In the genomic region with DNA sequence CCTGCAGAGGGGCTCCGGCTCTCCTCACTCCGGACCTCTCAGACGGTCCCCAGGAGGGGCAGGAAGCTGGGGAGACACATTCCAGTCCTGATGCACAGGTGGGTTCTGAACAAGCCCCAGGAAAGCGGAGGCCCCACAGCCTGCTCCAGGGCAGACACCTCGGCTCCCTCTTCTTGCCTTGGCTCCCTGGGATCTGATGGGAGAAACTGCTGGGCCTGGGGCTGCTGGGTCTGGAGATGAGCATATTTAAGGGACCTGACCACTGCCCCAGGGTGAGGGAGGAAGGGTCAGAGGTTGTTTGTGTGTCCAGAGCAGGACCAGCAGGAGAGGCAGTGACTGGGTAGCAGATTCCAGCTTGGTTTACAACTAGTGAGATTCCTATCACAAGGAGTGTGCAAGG, we compare ENCODE assay signal across 11 cellular contexts. TPM values are rescaled to one million over a fixed set of nuclear protein-coding genes. Genes with fewer than 3 reads are reported as not detected.
DNase-seq lines count a peak whose midpoint lies in the region; ATAC-seq, FAIRE-seq and TF ChIP-seq lines count a peak whose summit lies in the region.
"Had no signal": no experiment of that assay in that cellular context is flagged by ENCODE, and none has a peak within 500 bp of the region (broad histone marks: within the 10 kb centered on the region; RNA-seq: fewer than 3 reads in every experiment).

No MANE protein-coding gene starts in this region.

- intact Hi-C loops in upper lobe of right lung (cut with DNase I), result no loop called here

- no peak overlapping the region for H3K9ac ChIP-seq in astrocyte (ENCODE audit: low read length)

- no peak for DNase-seq in activated naive CD4-positive, alpha-beta T cell treated with anti-CD3 and anti-CD28 coated beads, Interleukin-2, amount 10 ng/mL, durations not matched to agents 7 days and 5 days
- DNase-seq in activated naive CD4-positive, alpha-beta T cell treated with anti-CD3 and anti-CD28 coated beads, Interleukin-2, amount 50 U/mL, for 72 hours (ENCODE audit: low spot score in 2 of 2), result no peak
- no peak for DNase-seq in astrocyte (ENCODE audit: low read depth)
- no peak for DNase-seq in memory B cell (ENCODE audit: low spot score in 2 of 2)
- no peak for DNase-seq in upper lobe of right lung
- no peak for DNase-seq in Ammon's horn (ENCODE audit: low spot score)
- DNase-seq in NK-92 (lab: John Stamatoyannopoulos, UW; ENCODE audit: unreplicated experiment), result no peak
- DNase-seq: NCI-H2227 treated with DMSO at 0.1 percent for 48 hours, sigmoid colon had no signal

- H3K9me3 ChIP-seq in astrocyte (ENCODE audit: insufficient read depth, low read depth, low read length), result no peaks in the 10 kb centered on the region
- no peaks in the 10 kb centered on the region for H3K9me3 ChIP-seq in upper lobe of right lung
- H3K9me3 ChIP-seq: sigmoid colon had no signal

- TF ChIP-seq CTCF in astrocyte (IDR thresholded peaks at IDR 0.05; ENCODE audit: insufficient read depth, low read depth, low read length) (no peak), upper lobe of right lung (IDR thresholded peaks at IDR 0.05) (no peak)

- FAIRE-seq in astrocyte (lab: Jason Lieb, UNC), result no peak

- ATAC-seq in activated naive CD4-positive, alpha-beta T cell treated with anti-CD3 and anti-CD28 coated beads, Interleukin-2, amount 50 U/mL, for 72 hours, result no peak
- ATAC-seq in memory B cell (ENCODE audit: low read depth) (no peak), upper lobe of right lung (no peak), GM18502 (IDR thresholded peaks at IDR 0.05; ENCODE audit: poor library complexity, unreplicated experiment) (no peak)

- no peak overlapping the region for H3K4me2 ChIP-seq in astrocyte (ENCODE audit: low read length)

- H3K36me3 ChIP-seq in astrocyte (ENCODE audit: insufficient read depth, low read length), result no peaks in the 10 kb centered on the region
- no peaks in the 10 kb centered on the region for H3K36me3 ChIP-seq in upper lobe of right lung
- H3K36me3 ChIP-seq: sigmoid colon had no signal

- no peaks in the 10 kb centered on the region for H3K79me2 ChIP-seq in astrocyte (ENCODE audit: insufficient read depth, low read length)

- H3K4me3 ChIP-seq in astrocyte (ENCODE audit: insufficient read depth, low read depth, low read length) (no peak overlapping the region), upper lobe of right lung (peak overlapping the region; percentile 71)

- H3K27ac Mint-ChIP-seq in activated naive CD4-positive, alpha-beta T cell treated with anti-CD3 and anti-CD28 coated beads, Interleukin-2, amount 10 ng/mL, durations not matched to agents 7 days and 5 days, result no peak overlapping the region
- H3K27ac Mint-ChIP-seq in activated naive CD4-positive, alpha-beta T cell treated with anti-CD3 and anti-CD28 coated beads, Interleukin-2, amount 50 U/mL, for 72 hours, result peak overlapping the region in 1 of 2 donors; percentile 59
- H3K27ac Mint-ChIP-seq in astrocyte (ENCODE audit: unreplicated experiment) (no peak overlapping the region), memory B cell (no peak overlapping the region)

- CTCF ChIA-PET in activated naive CD4-positive, alpha-beta T cell treated with anti-CD3 and anti-CD28 coated beads, Interleukin-2, amount 10 ng/mL, durations not matched to agents 7 days and 5 days (lab: Charles Lee), result interaction anchor here (1.5 to 3.8 kb wide), 5 partner anchors 13 to 93 kb away, joined by 3 to 14 read pairs (median 6); a partner anchor contains a TSS

- no peaks in the 10 kb centered on the region for H3K9me3 Mint-ChIP-seq in activated naive CD4-positive, alpha-beta T cell treated with anti-CD3 and anti-CD28 coated beads, Interleukin-2, amount 10 ng/mL, durations not matched to agents 7 days and 5 days
- H3K9me3 Mint-ChIP-seq in activated naive CD4-positive, alpha-beta T cell treated with anti-CD3 and anti-CD28 coated beads, Interleukin-2, amount 50 U/mL, for 72 hours, result no peaks in the 10 kb centered on the region
- no peaks in the 10 kb centered on the region for H3K9me3 Mint-ChIP-seq in astrocyte (ENCODE audit: unreplicated experiment)
- no peaks in the 10 kb centered on the region for H3K9me3 Mint-ChIP-seq in memory B cell

- H3K27me3 Mint-ChIP-seq in activated naive CD4-positive, alpha-beta T cell treated with anti-CD3 and anti-CD28 coated beads, Interleukin-2, amount 10 ng/mL, durations not matched to agents 7 days and 5 days, result peaks cover 15% of the 10 kb centered on the region
- H3K27me3 Mint-ChIP-seq in astrocyte (ENCODE audit: low read depth, unreplicated experiment) (no peaks in the 10 kb centered on the region), memory B cell (no peaks in the 10 kb centered on the region)

- H3K27ac ChIP-seq in astrocyte (ENCODE audit: low read depth, low read length) (no peak overlapping the region), upper lobe of right lung (no peak overlapping the region)
- H3K27ac ChIP-seq: SK-N-MC had no signal

- no peak overlapping the region for H2AFZ ChIP-seq in astrocyte (ENCODE audit: low read depth, low read length)

- H3K4me1 ChIP-seq in astrocyte (ENCODE audit: insufficient read depth, low read length) (peaks cover 5% of the 10 kb centered on the region), upper lobe of right lung (peaks cover 8% of the 10 kb centered on the region)

- peak overlapping the region; percentile 76 for H3K4me3 Mint-ChIP-seq in activated naive CD4-positive, alpha-beta T cell treated with anti-CD3 and anti-CD28 coated beads, Interleukin-2, amount 10 ng/mL, durations not matched to agents 7 days and 5 days
- H3K4me3 Mint-ChIP-seq in astrocyte (ENCODE audit: unreplicated experiment) (peak overlapping the region; percentile 79), memory B cell (peak overlapping the region; percentile 84)

- H3K27me3 ChIP-seq in astrocyte (ENCODE audit: insufficient read depth, low read length) (no peaks in the 10 kb centered on the region), upper lobe of right lung (no peaks in the 10 kb centered on the region)
- H3K27me3 ChIP-seq: sigmoid colon had no signal

- no peaks in the 10 kb centered on the region for H3K36me3 Mint-ChIP-seq in activated naive CD4-positive, alpha-beta T cell treated with anti-CD3 and anti-CD28 coated beads, Interleukin-2, amount 10 ng/mL, durations not matched to agents 7 days and 5 days
- H3K36me3 Mint-ChIP-seq in activated naive CD4-positive, alpha-beta T cell treated with anti-CD3 and anti-CD28 coated beads, Interleukin-2, amount 50 U/mL, for 72 hours, result no peaks in the 10 kb centered on the region
- peaks cover 6% of the 10 kb centered on the region for H3K36me3 Mint-ChIP-seq in astrocyte (ENCODE audit: low read depth, unreplicated experiment)
- H3K36me3 Mint-ChIP-seq in memory B cell, result no peaks in the 10 kb centered on the region

- H3K4me1 Mint-ChIP-seq in activated naive CD4-positive, alpha-beta T cell treated with anti-CD3 and anti-CD28 coated beads, Interleukin-2, amount 10 ng/mL, durations not matched to agents 7 days and 5 days, result peaks cover 33% of the 10 kb centered on the region
- H3K4me1 Mint-ChIP-seq in astrocyte (ENCODE audit: low read depth, unreplicated experiment) (peaks cover 2% of the 10 kb centered on the region), memory B cell (peaks cover 8% of the 10 kb centered on the region)

- no peaks in the 10 kb centered on the region for H4K20me1 ChIP-seq in astrocyte (ENCODE audit: insufficient read depth, low read length)

RNA-seq across cellular contexts. Expression of a gene that starts 1.2 kb away (rescaled TPM):
- total RNA-seq in activated naive CD4-positive, alpha-beta T cell treated with anti-CD3 and anti-CD28 coated beads, Interleukin-2, amount 50 U/mL, for 72 hours, result 10 to 100 TPM in 1 of 2 donors, 1 to 10 TPM in 1; 6.8 to 11.8 TPM
- total RNA-seq in astrocyte, result 11.1 TPM in 2 replicates
- 20.0 TPM for total RNA-seq in upper lobe of right lung
